21 cellular contexts compared by ENCODE assay signal in genomic region chr6:1423578-1423977, GRCh38. TPM values are rescaled to one million over a fixed set of nuclear protein-coding genes. Genes with fewer than 3 reads are reported as not detected.
DNase-seq lines count a peak whose midpoint lies in the region; ATAC-seq, FAIRE-seq and TF ChIP-seq lines count a peak whose summit lies in the region.
"Had no signal": no experiment of that assay in that cellular context is flagged by ENCODE, and none has a peak within 500 bp of the region (broad histone marks: within the 10 kb centered on the region; RNA-seq: fewer than 3 reads in every experiment).

No MANE protein-coding gene starts in this region.

- H3K27ac ChIP-seq in Panc1 (ENCODE audit: low read length) (no peak overlapping the region), esophagus muscularis mucosa (replicated peaks in 1 of 4) (peak overlapping the region; percentile 6 to 55 (median 30)), HepG2 (ENCODE audit: extremely low read length, insufficient read depth, low read length) (no peak overlapping the region)
- H3K27ac ChIP-seq: BLaER1, left ventricle myocardium inferior, right lobe of liver, SJCRH30, spleen had no signal

- H3K4me3 ChIP-seq in Panc1 (ENCODE audit: low read depth in 2 of 2, low read length in 2 of 2) (no peak overlapping the region), esophagus muscularis mucosa (no peak overlapping the region), HepG2 (replicated peaks in 1 of 3; ENCODE audit: insufficient read depth in 1 of 3, low read depth in 2 of 3, low read length in 3 of 3) (no peak overlapping the region)
- H3K4me3 ChIP-seq: BLaER1, left ventricle myocardium inferior, right lobe of liver, SJCRH30, spleen had no signal

- TF ChIP-seq RAD21 in HepG2 (CRISPR knock-in tag; IDR thresholded peaks at IDR 0.05), result no peak

- no peaks in the 10 kb centered on the region for H3K79me2 ChIP-seq in HepG2 (ENCODE audit: insufficient read depth, low read length)

- POLR2A ChIA-PET in Panc1 (lab: Charles Lee) (no interaction called here), HepG2 (lab: Yijun Ruan, JAX) (no interaction called here)

- H3K4me2 ChIP-seq in HepG2 (ENCODE audit: low read depth, low read length), result no peak overlapping the region
- H3K4me2 ChIP-seq: BLaER1 had no signal

- peaks cover 19% of the 10 kb centered on the region; the same call in 1 of the 2 replicates for H3K4me1 ChIP-seq in Panc1 (ENCODE audit: control insufficient read depth, insufficient read depth, low read length)
- peaks cover 0 to 14% (median 13%) of the 10 kb centered on the region in 4 donors for H3K4me1 ChIP-seq in esophagus muscularis mucosa
- no peaks in the 10 kb centered on the region for H3K4me1 ChIP-seq in HepG2 (ENCODE audit: insufficient read depth, low read length)
- H3K4me1 ChIP-seq: BLaER1, left ventricle myocardium inferior, right lobe of liver, SJCRH30, spleen had no signal

- peak; percentile 68 for ATAC-seq in Panc1
- peak; percentile 37 for ATAC-seq in HepG2
- ATAC-seq: effector memory CD8-positive, alpha-beta T cell had no signal

- no peaks in the 10 kb centered on the region for H3K36me3 ChIP-seq in Panc1 (ENCODE audit: control insufficient read depth, insufficient read depth, low read length)
- H3K36me3 ChIP-seq in esophagus muscularis mucosa, result no peaks in the 10 kb centered on the region
- H3K36me3 ChIP-seq in HepG2 (replicated peaks in 1 of 2; ENCODE audit: control insufficient read depth in 1 of 2, insufficient read depth in 2 of 2, low read length in 2 of 2), result no peaks in the 10 kb centered on the region
- H3K36me3 ChIP-seq: BLaER1, left ventricle myocardium inferior, right lobe of liver, SJCRH30, spleen had no signal

- 87% methylated on average over 9 of the region's 9 CpGs for WGBS in esophagus muscularis mucosa
- WGBS in HepG2 (ENCODE audit: low lambda C conversion rate), result 53% methylated on average over 9 of the region's 9 CpGs

- no peaks in the 10 kb centered on the region for H4K20me1 ChIP-seq in HepG2 (ENCODE audit: insufficient read depth, low read length)
- H4K20me1 ChIP-seq: BLaER1 had no signal

- FAIRE-seq in HepG2 (lab: Jason Lieb, UNC), result no peak
- FAIRE-seq: frontal cortex had no signal

- H3K9me3 ChIP-seq in Panc1 (ENCODE audit: control insufficient read depth, insufficient read depth, low read depth, low read length) (no peaks in the 10 kb centered on the region; the same call in 1 of the 2 replicates), esophagus muscularis mucosa (no peaks in the 10 kb centered on the region), HepG2 (ENCODE audit: low read length) (no peaks in the 10 kb centered on the region)
- H3K9me3 ChIP-seq: right lobe of liver, SJCRH30 had no signal

- peak; percentile 31 for DNase-seq in AG09319 (ENCODE audit: extremely low read depth, low read depth)
- no peak for DNase-seq in Panc1 (ENCODE audit: low read depth, low spot score)
- DNase-seq in esophagus muscularis mucosa (ENCODE audit: extremely low spot score), result no peak
- DNase-seq in HepG2 (ENCODE audit: low spot score), result no peak
- DNase-seq in cortex of kidney (lab: John Stamatoyannopoulos, UW), result no peak
- no peak for DNase-seq in NAMALWA (ENCODE audit: low spot score)
- DNase-seq in retina, result no peak
- DNase-seq in activated T-cell treated with anti-CD3 and anti-CD28 coated beads for 4 hours, result no peak
- DNase-seq: activated gamma-delta T cell treated with Interleukin-2 at 50 U/mL for 16 hours; effector memory CD8-positive, alpha-beta T cell; GDM1; NCI-H1048; spleen had no signal

- TF ChIP-seq EP300 in esophagus muscularis mucosa (IDR thresholded peaks at IDR 0.05), result no peak
- no peak for TF ChIP-seq EP300 in HepG2 (IDR thresholded peaks at IDR 0.05; ENCODE audit: low read depth in 2 of 2, low read length in 2 of 2)
- no peak for TF ChIP-seq EP300 in HepG2 (CRISPR knock-in tag; IDR thresholded peaks at IDR 0.05; ENCODE audit: borderline replicate concordance)

- in situ Hi-C loops in Panc1 (cut with HindIII; ENCODE audit: low pct_unique_long_range_greater_than_20kb, low sequenced_read_pairs) (no loop called here), HepG2 (cut with HindIII; ENCODE audit: extremely low pct_ligation_motif_present, low pct_unique_long_range_greater_than_20kb) (no loop called here)

- no peaks in the 10 kb centered on the region for H3K27me3 ChIP-seq in Panc1 (ENCODE audit: control insufficient read depth, insufficient read depth, low read length)
- H3K27me3 ChIP-seq in esophagus muscularis mucosa, result no peaks in the 10 kb centered on the region
- H3K27me3 ChIP-seq in HepG2 (ENCODE audit: control insufficient read depth in 1 of 2, insufficient read depth in 2 of 2, low read length in 2 of 2), result peaks cover 2 to 30% of the 10 kb centered on the region in 2 experiments; a peak in 4 of 5 replicates
- H3K27me3 ChIP-seq: BLaER1, right lobe of liver, SJCRH30 had no signal

- BruUV-seq in Panc1 (replicated peaks; lab: Mats Ljungman, UMichigan) (no TSS peak), HepG2 (replicated peaks; lab: Mats Ljungman, UMichigan) (no TSS peak)

- TF ChIP-seq CTCF in AG09319 (IDR thresholded peaks at IDR 0.05; ENCODE audit: low read depth, low read length) (no peak), Panc1 (IDR thresholded peaks at IDR 0.05) (no peak), esophagus muscularis mucosa (IDR thresholded peaks at IDR 0.05) (no peak), HepG2 (CRISPR knock-in tag; IDR thresholded peaks at IDR 0.05) (no peak)

- H3K9ac ChIP-seq in HepG2 (ENCODE audit: insufficient read depth, low read depth, low read length), result no peak overlapping the region
- H3K9ac ChIP-seq: BLaER1 had no signal

- TF ChIP-seq POLR2A in esophagus muscularis mucosa (IDR thresholded peaks at IDR 0.05; ENCODE audit: low read depth) (no peak), HepG2 (IDR thresholded peaks at IDR 0.05; ENCODE audit: insufficient read depth in 1 of 2, low read depth in 2 of 2, low read length in 2 of 2) (no peak)

- H2AFZ ChIP-seq in HepG2 (ENCODE audit: low read length), result no peak overlapping the region

- CTCF ChIA-PET in Panc1 (lab: Charles Lee) (interaction anchor here (1.8 to 2.1 kb wide), 2 partner anchors 13 to 27 kb away, joined by 7 to 11 read pairs; no protein-coding TSS in a partner anchor), HepG2 (lab: Yijun Ruan, JAX; ENCODE audit: low intra/inter-chr PET ratio, low total read pairs) (interaction anchor here (1.2 to 1.3 kb wide), 2 partner anchors 13 to 625 kb away, joined by 3 to 7 read pairs; no protein-coding TSS in a partner anchor)

- intact Hi-C loops in Panc1 (cut with micrococcal nuclease; ENCODE audit: unreplicated experiment), result loop anchor here (5.0 kb wide), 1 partner anchor 626 kb away; no protein-coding TSS in a partner anchor
- intact Hi-C loops in esophagus muscularis mucosa (cut with DNase I), result no loop called here
- intact Hi-C loops in HepG2 (cut with micrococcal nuclease; ENCODE audit: unreplicated experiment), result no loop called here

TF ChIP-seq in HepG2, 621 proteins besides CTCF, POLR2A, EP300 and RAD21:
- TF ChIP-seq HOXA5 (CRISPR knock-in tag; IDR thresholded peaks at IDR 0.05) (no peak), STAT5B (CRISPR knock-in tag; IDR thresholded peaks at IDR 0.05) (no peak)
TF ChIP-seq in HepG2: peak in this region for 0.

RNA-seq across cellular contexts. Expression of gene FOXF2, which starts 34.2 kb away (rescaled TPM):
- 12.7 TPM for total RNA-seq in Panc1 (2021; ENCODE audit: unreplicated experiment)
- polyA plus RNA-seq in Panc1 (2012; ENCODE audit: insufficient read length), result 9.5 TPM
- total RNA-seq in esophagus muscularis mucosa, result 100 to 1,000 TPM in 3 of 4 donors, 10 to 100 TPM in 1; 66.6 to 170 (median 120) TPM
- not detected in 2 replicates for total RNA-seq in HepG2 (2016; rRNA removed; fragmentation: Illumina TruSeq; extraction: Trizol)
- not detected in 2 replicates for total RNA-seq in HepG2 (2016; cell fraction: cytosol; rRNA removed; fragmentation: Illumina TruSeq; extraction: Trizol; ENCODE audit: low read depth)
- total RNA-seq in HepG2 (2016; cell fraction: insoluble cytoplasmic fraction; rRNA removed; fragmentation: Illumina TruSeq; extraction: Trizol), result not detected in 2 replicates
- total RNA-seq in HepG2 (2016; cell fraction: membrane; rRNA removed; fragmentation: Illumina TruSeq; extraction: Trizol), result not detected in 2 replicates
- total RNA-seq in HepG2 (2016; cell fraction: nucleus; rRNA removed; fragmentation: Illumina TruSeq; extraction: Trizol), result not detected in 2 replicates
- not detected in 2 replicates for polyA plus RNA-seq in HepG2 (2011; rRNA removed)
- polyA plus RNA-seq in HepG2 (2011; cell fraction: cytosol; rRNA removed), result 0.03 TPM in 2 replicates
- not detected in 2 replicates for polyA plus RNA-seq in HepG2 (2011; cell fraction: nucleus; rRNA removed)
- not detected in 2 replicates for polyA plus RNA-seq in HepG2 (2012)
- not detected in 2 replicates for polyA plus RNA-seq in HepG2 (2016; cell fraction: cytosol; fragmentation: Illumina TruSeq; extraction: Trizol; ENCODE audit: low read depth)
- not detected in 2 replicates for polyA plus RNA-seq in HepG2 (2016; cell fraction: insoluble cytoplasmic fraction; fragmentation: Illumina TruSeq; extraction: Trizol; ENCODE audit: low read depth)
- polyA plus RNA-seq in HepG2 (2016; cell fraction: membrane; fragmentation: Illumina TruSeq; extraction: Trizol; ENCODE audit: low read depth), result not detected in 2 replicates
- polyA plus RNA-seq in HepG2 (2016; cell fraction: nucleus; fragmentation: Illumina TruSeq; extraction: Trizol; ENCODE audit: insufficient read depth, low read depth), result not detected in 2 replicates
- polyA minus RNA-seq in HepG2 (2011; rRNA and poly(A)+ RNA removed; ENCODE audit: low replicate concordance), result 33.4 TPM in 1 of 2 replicates, not detected in the other
- 0.26 and 0.30 TPM in 2 replicates for polyA minus RNA-seq in HepG2 (2011; cell fraction: cytosol; rRNA and poly(A)+ RNA removed)
- polyA minus RNA-seq in HepG2 (2011; cell fraction: nucleus; rRNA and poly(A)+ RNA removed), result 0.13 TPM in 1 of 2 replicates, not detected in the other
- total RNA-seq: activated CD8-positive, alpha-beta memory T cell treated with anti-CD3 and anti-CD28 coated beads for 36 hours; spleen; T-cell had no signal
- polyA plus RNA-seq: IgD-negative memory B cell, spleen had no signal

Comparison
In these comparisons a context has a peak if more than half of its experiments do, and no peak if none do; other contexts are left out.
1. H3K27ac ChIP-seq: peak in esophagus muscularis mucosa (4 of 4); none in Panc1 (single experiment) and HepG2 (single experiment).
2. RNA of gene FOXF2, which starts 34.2 kb away (total RNA-seq): 66.6 to 170 TPM in esophagus muscularis mucosa and 12.7 TPM in Panc1 (single experiment); not detected in HepG2; every median in the first group is over 10 times any median in the second.